ENCODE assay signal across 3 cellular contexts in the genomic region with DNA sequence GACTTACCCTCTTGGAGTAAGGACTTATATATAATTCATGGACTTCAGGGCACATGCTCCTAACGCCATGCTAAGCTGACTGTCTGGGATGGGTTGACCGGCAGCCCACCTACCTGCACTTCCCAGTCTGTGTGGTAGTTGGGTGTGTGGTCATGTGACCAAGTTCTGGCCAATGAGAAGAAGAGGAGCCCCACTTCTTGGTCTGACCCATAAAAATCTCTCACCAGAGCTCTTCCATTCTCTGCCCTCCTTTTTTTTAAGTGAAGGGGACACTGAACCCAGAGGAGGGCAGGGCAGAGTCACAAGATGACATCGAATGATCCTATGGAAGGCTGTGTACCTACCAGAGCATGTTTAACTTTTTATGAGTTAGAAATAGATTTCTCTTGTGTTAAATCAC.
TF ChIP-seq lines count a peak whose summit lies in the region.

No MANE protein-coding gene starts in this region.

TF ChIP-seq in liver, 16 proteins besides CTCF, POLR2A, EP300 and RAD21:
- TF ChIP-seq GABPA (IDR thresholded peaks at IDR 0.05 in 1 of 2, conservative IDR thresholded peaks at IDR 0.05 in 1 of 2) = no peak
- TF ChIP-seq HNF4G (IDR thresholded peaks at IDR 0.05) = no peak

TF ChIP-seq in HepG2, 621 proteins besides CTCF, POLR2A, EP300 and RAD21:
- TF ChIP-seq ZNF101 (CRISPR knock-in tag; IDR thresholded peaks at IDR 0.05; ENCODE audit: borderline replicate concordance, low read depth) (no peak), ZNF256 (CRISPR knock-in tag; conservative IDR thresholded peaks at IDR 0.05) (no peak), RBM22 (optimal IDR thresholded peaks at IDR 0.05; ENCODE audit: low read length) (no peak), PHB2 (IDR thresholded peaks at IDR 0.05; ENCODE audit: partially characterized antibody) (no peak), ZNF335 (CRISPR knock-in tag; IDR thresholded peaks at IDR 0.05) (no peak), DR1 (CRISPR knock-in tag; IDR thresholded peaks at IDR 0.05) (no peak), RXRB (CRISPR knock-in tag; IDR thresholded peaks at IDR 0.05; ENCODE audit: borderline replicate concordance) (no peak), AGO1 (IDR thresholded peaks at IDR 0.05; ENCODE audit: low read depth, low read length, poor library complexity, severe bottlenecking) (no peak)

TF ChIP-seq in H1, 55 proteins besides CTCF, POLR2A, EP300 and RAD21:
- TF ChIP-seq CHD1 (IDR thresholded peaks at IDR 0.05; ENCODE audit: low read depth, low read length) = no peak
- TF ChIP-seq, protein P1, sequence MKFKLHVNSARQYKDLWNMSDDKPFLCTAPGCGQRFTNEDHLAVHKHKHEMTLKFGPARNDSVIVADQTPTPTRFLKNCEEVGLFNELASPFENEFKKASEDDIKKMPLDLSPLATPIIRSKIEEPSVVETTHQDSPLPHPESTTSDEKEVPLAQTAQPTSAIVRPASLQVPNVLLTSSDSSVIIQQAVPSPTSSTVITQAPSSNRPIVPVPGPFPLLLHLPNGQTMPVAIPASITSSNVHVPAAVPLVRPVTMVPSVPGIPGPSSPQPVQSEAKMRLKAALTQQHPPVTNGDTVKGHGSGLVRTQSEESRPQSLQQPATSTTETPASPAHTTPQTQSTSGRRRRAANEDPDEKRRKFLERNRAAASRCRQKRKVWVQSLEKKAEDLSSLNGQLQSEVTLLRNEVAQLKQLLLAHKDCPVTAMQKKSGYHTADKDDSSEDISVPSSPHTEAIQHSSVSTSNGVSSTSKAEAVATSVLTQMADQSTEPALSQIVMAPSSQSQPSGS (IDR thresholded peaks at IDR 0.05; ENCODE audit: low read length) = no peak
- TF ChIP-seq, protein P2, sequence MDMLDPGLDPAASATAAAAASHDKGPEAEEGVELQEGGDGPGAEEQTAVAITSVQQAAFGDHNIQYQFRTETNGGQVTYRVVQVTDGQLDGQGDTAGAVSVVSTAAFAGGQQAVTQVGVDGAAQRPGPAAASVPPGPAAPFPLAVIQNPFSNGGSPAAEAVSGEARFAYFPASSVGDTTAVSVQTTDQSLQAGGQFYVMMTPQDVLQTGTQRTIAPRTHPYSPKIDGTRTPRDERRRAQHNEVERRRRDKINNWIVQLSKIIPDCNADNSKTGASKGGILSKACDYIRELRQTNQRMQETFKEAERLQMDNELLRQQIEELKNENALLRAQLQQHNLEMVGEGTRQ (IDR thresholded peaks at IDR 0.05; ENCODE audit: low read length) = peak; percentile 42; the same call in 1 of the 2 replicates
